In the genomic region with DNA sequence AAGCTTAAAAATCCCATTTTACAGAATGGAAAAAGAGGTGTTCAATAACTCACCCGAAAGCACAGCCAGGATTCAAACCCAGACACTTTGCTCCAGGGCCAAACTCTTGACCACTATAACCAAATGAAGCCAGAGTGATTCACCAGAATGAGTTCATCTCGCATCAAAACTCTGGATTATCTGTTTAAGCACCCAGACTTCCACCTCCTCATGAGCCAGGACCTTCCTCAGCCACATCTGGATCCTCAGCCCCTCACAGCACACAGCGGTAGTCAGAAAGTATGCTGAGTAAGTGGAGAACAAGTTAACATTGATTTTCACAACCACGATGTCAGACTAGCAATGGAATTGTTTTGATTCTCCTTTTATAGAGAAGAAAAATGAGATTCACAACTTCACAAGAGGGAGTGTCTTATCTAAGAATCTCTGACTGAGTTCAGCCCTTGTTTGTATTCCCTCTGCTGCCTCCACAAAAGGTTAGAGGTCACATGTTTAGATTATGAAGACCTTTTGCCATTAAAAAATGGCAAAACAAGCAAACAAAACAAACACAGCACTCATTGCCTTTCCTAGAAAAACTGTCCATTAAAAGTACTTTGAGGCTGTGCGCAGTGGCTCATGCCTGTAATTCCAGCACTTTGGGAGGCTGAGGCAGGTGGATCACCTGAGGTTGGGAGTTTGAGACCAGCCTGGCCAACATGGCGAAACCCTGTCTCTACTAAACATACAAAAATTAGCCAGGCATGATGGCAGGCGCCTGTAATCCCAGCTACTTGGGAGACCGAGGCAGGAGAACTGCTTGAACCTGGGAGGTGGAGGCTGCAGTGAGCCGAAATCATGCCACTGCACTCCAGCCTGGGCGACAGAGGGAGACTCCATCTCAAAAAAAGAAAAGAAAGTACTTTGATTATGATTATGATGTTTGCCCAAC, we compare ENCODE assay signal across 8 cellular contexts. TPM values are rescaled to one million over a fixed set of nuclear protein-coding genes. Genes with fewer than 3 reads are reported as not detected.
DNase-seq lines count a peak whose midpoint lies in the region; FAIRE-seq and TF ChIP-seq lines count a peak whose summit lies in the region.
"Not testable (repeated sequence)": the region's sequence is repeated elsewhere in the genome, so short reads cannot be mapped to it uniquely, and the experiment has no call there.

No MANE protein-coding gene starts in this region.

- TF ChIP-seq POLR2A in tibial nerve (IDR thresholded peaks at IDR 0.05) = peak in 1 of 2 donors; percentile 26

- H3K27ac Mint-ChIP-seq in astrocyte (ENCODE audit: unreplicated experiment) = peak overlapping the region; percentile 77

- H3K4me1 ChIP-seq in astrocyte (ENCODE audit: insufficient read depth, low read length) (peaks cover 25% of the 10 kb centered on the region), right atrium auricular region (peaks cover 0 to 45% of the 10 kb centered on the region in 2 donors), tibial nerve (peaks cover 0 to 36% (median 10%) of the 10 kb centered on the region in 4 donors)

- peak overlapping the region; percentile 61 for H3K27ac ChIP-seq in astrocyte (ENCODE audit: low read depth, low read length)
- H3K27ac ChIP-seq in right atrium auricular region = peak overlapping the region; percentile 53 to 78
- peak overlapping the region in 3 of 4 donors; percentile 13 to 68 (median 67) for H3K27ac ChIP-seq in tibial nerve

- FAIRE-seq in astrocyte (lab: Jason Lieb, UNC) (peak; percentile 37), endometrium (lab: Jason Lieb, UNC) (peak; percentile 87)

- WGBS in tibial nerve, 2 donors = 61 to 62% methylated on average over 10 of the region's 10 CpGs

- not testable (repeated sequence) for H3K79me2 ChIP-seq in astrocyte (ENCODE audit: insufficient read depth, low read length)

- peak; percentile 71 for DNase-seq in Caki2 (ENCODE audit: low read depth)
- peak; percentile 74 for DNase-seq in HT1080 (ENCODE audit: low read depth)
- DNase-seq in SIG-M5 treated with dmso at 0.1 percent for 504 hours (lab: John Stamatoyannopoulos, UW; ENCODE audit: unreplicated experiment) = peak; percentile 37
- peak; percentile 93 for DNase-seq in astrocyte (ENCODE audit: low read depth)
- peak; percentile 55 for DNase-seq in right atrium auricular region (ENCODE audit: low spot score)
- DNase-seq in non-pigmented ciliary epithelial cell (ENCODE audit: low read depth) = peak; percentile 85
- peak in 1 of 2 donors; percentile 3 for DNase-seq in tibial nerve (ENCODE audit: low spot score in 2 of 2)

- peak overlapping the region; percentile 30 for H3K9ac ChIP-seq in astrocyte (ENCODE audit: low read length)

- not testable (repeated sequence) for H3K4me3 Mint-ChIP-seq in astrocyte (ENCODE audit: unreplicated experiment)

- not testable (repeated sequence) for TF ChIP-seq CTCF in astrocyte (IDR thresholded peaks at IDR 0.05; ENCODE audit: insufficient read depth, low read depth, low read length); right atrium auricular region (IDR thresholded peaks at IDR 0.05); tibial nerve (IDR thresholded peaks at IDR 0.05)

- in situ Hi-C loops in Caki2 (cut with HindIII; ENCODE audit: low pct_unique_long_range_greater_than_20kb, low sequenced_read_pairs) = not testable (repeated sequence)

- not testable (repeated sequence) for H3K4me3 ChIP-seq in astrocyte (ENCODE audit: insufficient read depth, low read depth, low read length); right atrium auricular region; tibial nerve

- not testable (repeated sequence) for TF ChIP-seq EP300 in tibial nerve (IDR thresholded peaks at IDR 0.05)

- H4K20me1 ChIP-seq in astrocyte (ENCODE audit: insufficient read depth, low read length) = not testable (repeated sequence)

- H3K27me3 ChIP-seq in astrocyte (ENCODE audit: insufficient read depth, low read length); right atrium auricular region; tibial nerve: not testable (repeated sequence)

- not testable (repeated sequence) for H3K9me3 ChIP-seq in astrocyte (ENCODE audit: insufficient read depth, low read depth, low read length); right atrium auricular region; tibial nerve

- not testable (repeated sequence) for H3K27me3 Mint-ChIP-seq in astrocyte (ENCODE audit: low read depth, unreplicated experiment)

- not testable (repeated sequence) for H2AFZ ChIP-seq in astrocyte (ENCODE audit: low read depth, low read length)

- H3K4me1 Mint-ChIP-seq in astrocyte (ENCODE audit: low read depth, unreplicated experiment) = peaks cover 29% of the 10 kb centered on the region

- H3K36me3 Mint-ChIP-seq in astrocyte (ENCODE audit: low read depth, unreplicated experiment) = not testable (repeated sequence)

- not testable (repeated sequence) for H3K9me3 Mint-ChIP-seq in astrocyte (ENCODE audit: unreplicated experiment)

- not testable (repeated sequence) for H3K36me3 ChIP-seq in astrocyte (ENCODE audit: insufficient read depth, low read length); right atrium auricular region; tibial nerve

- H3K4me2 ChIP-seq in astrocyte (ENCODE audit: low read length) = peak overlapping the region; percentile 30

RNA-seq across cellular contexts. Expression of a gene that starts 7.5 kb away (rescaled TPM):
- total RNA-seq in Caki2 (2014; rRNA removed; shearing (Covaris generic); ENCODE audit: low replicate concordance) = 47.7 and 91.8 TPM in 2 replicates
- 153 and 157 TPM in 2 replicates for total RNA-seq in HT1080 (2014; rRNA removed; shearing (Covaris generic))
- polyA plus RNA-seq in HT1080 (2015; cell fraction: cytosol; rRNA removed) = 179 and 296 TPM in 2 replicates
- 264 and 294 TPM in 2 replicates for polyA plus RNA-seq in HT1080 (2015; cell fraction: nucleus; rRNA removed)
- total RNA-seq in astrocyte (76.3 and 79.2 TPM in 2 replicates), right atrium auricular region (100 to 1,000 TPM; 188 to 284 TPM), tibial nerve (100 to 1,000 TPM in 2 of 4 donors, 10 to 100 TPM in 2; 84.6 to 106 (median 101) TPM)
